Comparison of ENCODE assay signal across 9 cellular contexts in genomic region chr6:17932362-17932852, GRCh38. TPM values are rescaled to one million over a fixed set of nuclear protein-coding genes. Genes with fewer than 3 reads are reported as not detected.
A peak's percentile ranks its signal among the peaks of the same experiment; 100 is the strongest.
DNase-seq lines count a peak whose midpoint lies in the region; ATAC-seq, FAIRE-seq and TF ChIP-seq lines count a peak whose summit lies in the region.
"Had no signal": no experiment of that assay in that cellular context is flagged by ENCODE, and none has a peak within 500 bp of the region (broad histone marks: within the 10 kb centered on the region; RNA-seq: fewer than 3 reads in every experiment).

No MANE protein-coding gene starts in this region.

- H3F3A ChIP-seq in GM23248 (ENCODE audit: insufficient read depth), result peaks cover 46% of the 10 kb centered on the region
- H3F3A ChIP-seq in MM.1S (ENCODE audit: insufficient read depth, low read length), result no peaks in the 10 kb centered on the region

- no peaks in the 10 kb centered on the region for H3K27me3 Mint-ChIP-seq in astrocyte (ENCODE audit: low read depth, unreplicated experiment)
- peaks cover 14% of the 10 kb centered on the region for H3K27me3 Mint-ChIP-seq in activated naive CD4-positive, alpha-beta T cell treated with anti-CD3 and anti-CD28 coated beads, Interleukin-2, amount 10 ng/mL, durations not matched to agents 7 days and 5 days

- H3K9ac ChIP-seq in GM23248 (peak overlapping the region; percentile 79), astrocyte (ENCODE audit: low read length) (peak overlapping the region; percentile 37), MM.1S (ENCODE audit: low read length) (no peak overlapping the region)

- H3K4me1 ChIP-seq in GM23248 (ENCODE audit: insufficient read depth) (peaks cover 54% of the 10 kb centered on the region), astrocyte (ENCODE audit: insufficient read depth, low read length) (peaks cover 48% of the 10 kb centered on the region), sigmoid colon (peaks cover 0 to 97% (median 93%) of the 10 kb centered on the region in 4 donors), MM.1S (ENCODE audit: low read length) (no peaks in the 10 kb centered on the region)

- no peak for TF ChIP-seq EP300 in sigmoid colon (IDR thresholded peaks at IDR 0.05)

- FAIRE-seq in astrocyte (lab: Jason Lieb, UNC), result no peak

- no peak overlapping the region for H3K4me3 Mint-ChIP-seq in astrocyte (ENCODE audit: unreplicated experiment)
- no peak overlapping the region for H3K4me3 Mint-ChIP-seq in activated naive CD4-positive, alpha-beta T cell treated with anti-CD3 and anti-CD28 coated beads, Interleukin-2, amount 10 ng/mL, durations not matched to agents 7 days and 5 days
- H3K4me3 Mint-ChIP-seq: activated CD4-positive, alpha-beta memory T cell treated with anti-CD3 and anti-CD28 coated beads for 36 hours had no signal

- H3K27ac ChIP-seq in GM23248 (peak overlapping the region; percentile 95), astrocyte (ENCODE audit: low read depth, low read length) (peak overlapping the region; percentile 91), sigmoid colon (peak overlapping the region; percentile 55 to 79 (median 74)), MM.1S (ENCODE audit: low read length) (no peak overlapping the region)

- in situ Hi-C loops in GM23248 (cut with MboI), result no loop called here

- H3K27me3 ChIP-seq in GM23248 (replicated peaks; ENCODE audit: insufficient read depth) (no peaks in the 10 kb centered on the region), astrocyte (ENCODE audit: insufficient read depth, low read length) (no peaks in the 10 kb centered on the region), sigmoid colon (no peaks in the 10 kb centered on the region), MM.1S (replicated peaks; ENCODE audit: insufficient read depth, low read length) (no peaks in the 10 kb centered on the region)

- 0 out of 2 replicates have a peak overlapping the region, but pooled peaks have one; percentile 20 for H2AFZ ChIP-seq in GM23248
- H2AFZ ChIP-seq in astrocyte (ENCODE audit: low read depth, low read length), result no peak overlapping the region
- no peak overlapping the region for H2AFZ ChIP-seq in MM.1S (ENCODE audit: low read length)

- H3K9me3 Mint-ChIP-seq in astrocyte (ENCODE audit: unreplicated experiment), result no peaks in the 10 kb centered on the region
- no peaks in the 10 kb centered on the region for H3K9me3 Mint-ChIP-seq in activated naive CD4-positive, alpha-beta T cell treated with anti-CD3 and anti-CD28 coated beads, Interleukin-2, amount 10 ng/mL, durations not matched to agents 7 days and 5 days
- H3K9me3 Mint-ChIP-seq: activated CD4-positive, alpha-beta memory T cell treated with anti-CD3 and anti-CD28 coated beads for 36 hours had no signal

- TF ChIP-seq POLR2A in sigmoid colon (IDR thresholded peaks at IDR 0.05), result no peak

- DNase-seq in GM23248 (peak; percentile 98), astrocyte (ENCODE audit: low read depth) (peak; percentile 90), left cardiac atrium (peak; percentile 60), sigmoid colon (peak; percentile 72), MM.1S (no peak), LoVo (ENCODE audit: low spot score) (no peak), anterior cingulate cortex (lab: John Stamatoyannopoulos, UW) (no peak)
- DNase-seq in activated naive CD4-positive, alpha-beta T cell treated with anti-CD3 and anti-CD28 coated beads, Interleukin-2, amount 10 ng/mL, durations not matched to agents 7 days and 5 days, result no peak
- DNase-seq: activated CD4-positive, alpha-beta memory T cell treated with anti-CD3 and anti-CD28 coated beads for 36 hours had no signal

- peaks cover 34% of the 10 kb centered on the region for H3K4me1 Mint-ChIP-seq in astrocyte (ENCODE audit: low read depth, unreplicated experiment)
- no peaks in the 10 kb centered on the region for H3K4me1 Mint-ChIP-seq in activated naive CD4-positive, alpha-beta T cell treated with anti-CD3 and anti-CD28 coated beads, Interleukin-2, amount 10 ng/mL, durations not matched to agents 7 days and 5 days

- H3K9me2 ChIP-seq in GM23248 (ENCODE audit: insufficient read depth), result no peaks in the 10 kb centered on the region
- H3K9me2 ChIP-seq in MM.1S (replicated peaks; ENCODE audit: insufficient read depth, low read length), result no peaks in the 10 kb centered on the region

- CTCF ChIA-PET in activated naive CD4-positive, alpha-beta T cell treated with anti-CD3 and anti-CD28 coated beads, Interleukin-2, amount 10 ng/mL, durations not matched to agents 7 days and 5 days (lab: Charles Lee), result no interaction called here

- H3K4me2 ChIP-seq in GM23248 (ENCODE audit: unreplicated experiment) (peak overlapping the region; percentile 85), astrocyte (ENCODE audit: low read length) (peak overlapping the region; percentile 56), MM.1S (ENCODE audit: low read depth, low read length) (no peak overlapping the region)

- H3K9me3 ChIP-seq in GM23248 (ENCODE audit: low read depth) (no peaks in the 10 kb centered on the region), astrocyte (ENCODE audit: insufficient read depth, low read depth, low read length) (no peaks in the 10 kb centered on the region), sigmoid colon (no peaks in the 10 kb centered on the region), MM.1S (replicated peaks; ENCODE audit: insufficient read depth, low read length) (no peaks in the 10 kb centered on the region)

- H3K27ac Mint-ChIP-seq in astrocyte (ENCODE audit: unreplicated experiment), result no peak overlapping the region
- H3K27ac Mint-ChIP-seq in activated naive CD4-positive, alpha-beta T cell treated with anti-CD3 and anti-CD28 coated beads, Interleukin-2, amount 10 ng/mL, durations not matched to agents 7 days and 5 days, result no peak overlapping the region
- H3K27ac Mint-ChIP-seq: activated CD4-positive, alpha-beta memory T cell treated with anti-CD3 and anti-CD28 coated beads for 36 hours had no signal

- intact Hi-C loops in left cardiac atrium (cut with DNase I), result loop anchor here in 1 of 2 donors (5.0 kb wide), 1 partner anchor 55 kb away; the partner anchor contains the start of gene KIF13A
- intact Hi-C loops in sigmoid colon (cut with DNase I), result no loop called here

- H4K20me1 ChIP-seq in GM23248 (ENCODE audit: insufficient read depth), result no peaks in the 10 kb centered on the region
- H4K20me1 ChIP-seq in astrocyte (ENCODE audit: insufficient read depth, low read length), result no peaks in the 10 kb centered on the region
- H4K20me1 ChIP-seq in MM.1S (ENCODE audit: insufficient read depth, low read length), result no peaks in the 10 kb centered on the region

- ATAC-seq in left cardiac atrium, result peak; percentile 89 to 90

- TF ChIP-seq CTCF in astrocyte (IDR thresholded peaks at IDR 0.05; ENCODE audit: insufficient read depth, low read depth, low read length) (no peak), sigmoid colon (IDR thresholded peaks at IDR 0.05) (no peak), MM.1S (IDR thresholded peaks at IDR 0.05; ENCODE audit: low read length) (no peak)

- H3K79me2 ChIP-seq in GM23248 (ENCODE audit: insufficient read depth) (peaks cover 93% of the 10 kb centered on the region), astrocyte (ENCODE audit: insufficient read depth, low read length) (peaks cover 81% of the 10 kb centered on the region), MM.1S (ENCODE audit: low read length) (no peaks in the 10 kb centered on the region)

- peak overlapping the region; percentile 55 for H3K4me3 ChIP-seq in GM23248
- H3K4me3 ChIP-seq in astrocyte (ENCODE audit: insufficient read depth, low read depth, low read length), result no peak overlapping the region
- no peak overlapping the region for H3K4me3 ChIP-seq in sigmoid colon
- no peak overlapping the region for H3K4me3 ChIP-seq in MM.1S (ENCODE audit: low read length)

- no peaks in the 10 kb centered on the region for H3K36me3 Mint-ChIP-seq in astrocyte (ENCODE audit: low read depth, unreplicated experiment)
- H3K36me3 Mint-ChIP-seq in activated naive CD4-positive, alpha-beta T cell treated with anti-CD3 and anti-CD28 coated beads, Interleukin-2, amount 10 ng/mL, durations not matched to agents 7 days and 5 days, result no peaks in the 10 kb centered on the region
- H3K36me3 Mint-ChIP-seq: activated CD4-positive, alpha-beta memory T cell treated with anti-CD3 and anti-CD28 coated beads for 36 hours had no signal

- H3K36me3 ChIP-seq in GM23248 (ENCODE audit: low read depth) (no peaks in the 10 kb centered on the region), astrocyte (ENCODE audit: insufficient read depth, low read length) (no peaks in the 10 kb centered on the region), sigmoid colon (no peaks in the 10 kb centered on the region), MM.1S (replicated peaks; ENCODE audit: insufficient read depth, low read length) (no peaks in the 10 kb centered on the region)

- 1 to 2% methylated on average over 5 of the region's 5 CpGs for WGBS in GM23248 (ENCODE audit: low coverage in 1 of 2, low lambda C conversion rate in 2 of 2, missing lambda C conversion rate in 2 of 2), 2 experiments
- 30 to 35% methylated on average over 5 of the region's 5 CpGs for WGBS in sigmoid colon, 2 donors

RNA-seq across cellular contexts. Expression of gene KIF13A, which starts 55.0 kb away (rescaled TPM):
- total RNA-seq in GM23248 (2014; rRNA removed; shearing (Covaris generic)), result 46.0 and 47.3 TPM in 2 replicates
- polyA plus RNA-seq in GM23248 (2016; fragmentation: Nextera tagmentation; extraction: Ambion mirVana), result 5.0 and 7.4 TPM in 2 replicates
- 38.1 and 38.4 TPM in 2 replicates for total RNA-seq in astrocyte
- 10 to 100 TPM; 60.5 to 64.7 TPM for total RNA-seq in left cardiac atrium
- total RNA-seq in sigmoid colon, result 10 to 100 TPM; 55.3 to 73.8 (median 62.8) TPM
- 10 to 100 TPM; 18.5 to 23.4 (median 20.9) TPM for polyA plus RNA-seq in sigmoid colon

Comparison
In these comparisons a context has a peak if more than half of its experiments do, and no peak if none do; other contexts are left out.
1. DNase-seq: peak in GM23248 (single experiment), astrocyte (single experiment), left cardiac atrium (single experiment) and sigmoid colon (single experiment); none in activated naive CD4-positive, alpha-beta T cell treated with anti-CD3 and anti-CD28 coated beads, Interleukin-2, amount 10 ng/mL, durations not matched to agents 7 days and 5 days (single experiment), MM.1S (single experiment), LoVo (single experiment) and anterior cingulate cortex (0 of 58).